ENCODE assay signal across 9 cellular contexts in the genomic region with DNA sequence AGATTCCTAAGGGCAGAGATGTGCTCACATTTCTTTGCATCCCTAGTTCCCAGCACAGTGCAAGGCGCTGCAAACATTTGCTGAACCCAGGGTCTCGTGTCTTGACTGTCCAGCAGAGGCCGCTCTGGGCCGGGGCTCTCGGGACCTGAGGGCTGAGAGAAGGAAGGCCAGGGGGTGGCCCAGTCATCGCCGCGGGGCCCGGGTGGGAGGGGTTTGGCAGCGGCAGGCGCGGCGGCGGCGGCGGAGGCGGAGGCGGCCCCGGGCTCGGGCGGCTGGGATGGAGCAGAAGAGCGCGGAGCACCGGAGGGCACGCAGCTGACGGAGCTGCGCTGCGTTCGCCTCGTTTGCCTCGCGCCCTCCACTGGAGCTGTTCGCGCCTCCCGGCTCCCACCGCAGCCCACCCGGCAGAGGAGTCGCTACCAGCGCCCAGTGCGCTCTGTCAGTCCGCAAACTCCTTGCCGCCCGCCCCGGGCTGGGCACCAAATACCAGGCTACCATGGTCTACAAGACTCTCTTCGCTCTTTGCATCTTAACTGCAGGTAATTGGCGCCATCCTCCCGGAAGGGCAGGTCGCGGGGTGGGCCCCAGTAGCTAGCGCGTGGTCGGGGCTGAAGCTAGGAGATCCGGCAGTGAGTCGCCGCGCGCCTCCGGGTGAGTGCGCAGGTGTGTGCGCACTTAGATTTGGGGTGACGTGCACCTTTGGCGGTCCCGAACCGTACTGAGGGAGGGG. TPM values are rescaled to one million over a fixed set of nuclear protein-coding genes. Genes with fewer than 3 reads are reported as not detected.
DNase-seq lines count a peak whose midpoint lies in the region; ATAC-seq and TF ChIP-seq lines count a peak whose summit lies in the region.
"Had no signal": no experiment of that assay in that cellular context is flagged by ENCODE, and none has a peak within 500 bp of the region (broad histone marks: within the 10 kb centered on the region; RNA-seq: fewer than 3 reads in every experiment).

A gene with protein sequence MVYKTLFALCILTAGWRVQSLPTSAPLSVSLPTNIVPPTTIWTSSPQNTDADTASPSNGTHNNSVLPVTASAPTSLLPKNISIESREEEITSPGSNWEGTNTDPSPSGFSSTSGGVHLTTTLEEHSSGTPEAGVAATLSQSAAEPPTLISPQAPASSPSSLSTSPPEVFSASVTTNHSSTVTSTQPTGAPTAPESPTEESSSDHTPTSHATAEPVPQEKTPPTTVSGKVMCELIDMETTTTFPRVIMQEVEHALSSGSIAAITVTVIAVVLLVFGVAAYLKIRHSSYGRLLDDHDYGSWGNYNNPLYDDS (plus strand): TSS at position 285 of the 730 bp plus-strand sequence. CDS start 212 bp downstream, at position 497.

- H3K36me3 Mint-ChIP-seq in activated CD4-positive, alpha-beta memory T cell treated with anti-CD3 and anti-CD28 coated beads for 36 hours, result no peaks in the 10 kb centered on the region

- DNase-seq in AG09319 (ENCODE audit: extremely low read depth, low read depth) (peak; percentile 25), NCI-H2029 treated with DMSO at 0.1 percent for 48 hours (lab: John Stamatoyannopoulos, UW) (peak; percentile 65), fibroblast of gingiva (ENCODE audit: low read depth) (peak; percentile 46), superior temporal gyrus (ENCODE audit: extremely low spot score) (peak; percentile 88)
- DNase-seq in activated CD4-positive, alpha-beta memory T cell treated with anti-CD3 and anti-CD28 coated beads for 36 hours, result peak; percentile 72

- TF ChIP-seq CTCF in AG09319 (IDR thresholded peaks at IDR 0.05; ENCODE audit: low read depth, low read length), result peak; percentile 59

- no peaks in the 10 kb centered on the region for H3K9me3 ChIP-seq in muscle layer of duodenum (ENCODE audit: control insufficient read depth in 1 of 2, low read length in 2 of 2)

- peaks cover 18% of the 10 kb centered on the region for H3K27me3 ChIP-seq in muscle layer of duodenum (ENCODE audit: low read depth, low read length)

- no peaks in the 10 kb centered on the region for H3K9me3 Mint-ChIP-seq in activated CD4-positive, alpha-beta memory T cell treated with anti-CD3 and anti-CD28 coated beads for 36 hours

- intact Hi-C loops in activated CD4-positive, alpha-beta memory T cell treated with anti-CD3 and anti-CD28 coated beads for 36 hours (cut with micrococcal nuclease), result no loop called here

- peaks cover 0 to 24% of the 10 kb centered on the region in 2 donors for H3K4me1 ChIP-seq in muscle layer of duodenum (ENCODE audit: control insufficient read depth in 1 of 2, insufficient read depth in 2 of 2, low read length in 2 of 2)

- peaks cover 13% of the 10 kb centered on the region for H3K4me1 Mint-ChIP-seq in activated CD4-positive, alpha-beta memory T cell treated with anti-CD3 and anti-CD28 coated beads for 36 hours (ENCODE audit: low read depth)

- CTCF ChIA-PET in activated CD4-positive, alpha-beta memory T cell treated with anti-CD3 and anti-CD28 coated beads for 36 hours (lab: Charles Lee), result no interaction called here

- ATAC-seq in GM18519 (IDR thresholded peaks at IDR 0.05; ENCODE audit: low FRiP score, unreplicated experiment) (peak; percentile 47), HG02973 (IDR thresholded peaks at IDR 0.05; ENCODE audit: unreplicated experiment) (peak; percentile 76)

- H3K27me3 Mint-ChIP-seq in activated CD4-positive, alpha-beta memory T cell treated with anti-CD3 and anti-CD28 coated beads for 36 hours, result peaks cover 45% of the 10 kb centered on the region

- peak within 1 kb of the TSS; percentile 47 for H3K4me3 Mint-ChIP-seq in activated CD4-positive, alpha-beta memory T cell treated with anti-CD3 and anti-CD28 coated beads for 36 hours

- H3K27ac Mint-ChIP-seq in activated CD4-positive, alpha-beta memory T cell treated with anti-CD3 and anti-CD28 coated beads for 36 hours, result no peak within 1 kb of the TSS

- H3K36me3 ChIP-seq in muscle layer of duodenum (ENCODE audit: control insufficient read depth in 1 of 2, insufficient read depth in 2 of 2, low read length in 2 of 2), result no peaks in the 10 kb centered on the region

- POLR2A ChIA-PET in activated CD4-positive, alpha-beta memory T cell treated with anti-CD3 and anti-CD28 coated beads for 36 hours (lab: Charles Lee), result no interaction called here

- H3K4me3 ChIP-seq in muscle layer of duodenum (ENCODE audit: low read depth in 1 of 2, low read length in 2 of 2), result peak within 1 kb of the TSS; percentile 74 to 82

- peak within 1 kb of the TSS; percentile 16 for H3K27ac ChIP-seq in muscle layer of duodenum (ENCODE audit: low read length)

RNA-seq across cellular contexts. Expression of the gene that starts here (rescaled TPM):
- not detected for total RNA-seq in activated CD4-positive, alpha-beta memory T cell treated with anti-CD3 and anti-CD28 coated beads for 36 hours
- total RNA-seq: T-helper 2 cell treated with Interferon-gamma antibody and Interleukin-4, amounts not matched to agents 100 ng/mL and 5 ng/mL, for 36 hours had no signal

Comparison
In these comparisons a context has a peak if more than half of its experiments do, and no peak if none do; other contexts are left out.
1. Peak in every context shown above with its lines: DNase-seq, ATAC-seq, H3K4me3 ChIP-seq and H3K27ac ChIP-seq.
2. Peak in DNase-seq in activated CD4-positive, alpha-beta memory T cell treated with anti-CD3 and anti-CD28 coated beads for 36 hours; RNA of the gene not detected or under 1 TPM.
3. DNase-seq: peak in every context shown above with its lines; median percentile 88 in superior temporal gyrus; 72 in activated CD4-positive, alpha-beta memory T cell treated with anti-CD3 and anti-CD28 coated beads for 36 hours; 65 in NCI-H2029 treated with DMSO at 0.1 percent for 48 hours; 46 in fibroblast of gingiva; 25 in AG09319.